ENCODE assay signal across 8 cellular contexts in genomic region chrX:103962411-103963278, GRCh38. TPM values are rescaled to one million over a fixed set of nuclear protein-coding genes. Genes with fewer than 3 reads are reported as not detected.
A peak's percentile ranks its signal among the peaks of the same experiment; 100 is the strongest.
DNase-seq lines count a peak whose midpoint lies in the region; ATAC-seq and TF ChIP-seq lines count a peak whose summit lies in the region.
"Not testable (repeated sequence)": the region's sequence is repeated elsewhere in the genome, so short reads cannot be mapped to it uniquely, and the experiment has no call there.

Gene TMSB15B, plus strand, starts transcription at chrX:103962627.

- not testable (repeated sequence) for TF ChIP-seq CTCF in OCI-LY7 (conservative IDR thresholded peaks at IDR 0.05; ENCODE audit: low read length); body of pancreas (IDR thresholded peaks at IDR 0.05); progenitor cell of endocrine pancreas (IDR thresholded peaks at IDR 0.05; ENCODE audit: unreplicated experiment)

- not testable (repeated sequence) for H3K4me1 Mint-ChIP-seq in immature natural killer cell; progenitor cell of endocrine pancreas (ENCODE audit: low read depth)

- not testable (repeated sequence) for H3K27ac ChIP-seq in OCI-LY7 (ENCODE audit: low read depth, low read length, poor library complexity, severe bottlenecking); body of pancreas

- H3K27me3 ChIP-seq in body of pancreas, result not testable (repeated sequence)

- not testable (repeated sequence) for H3K4me3 ChIP-seq in OCI-LY7 (ENCODE audit: low read depth, low read length, poor library complexity, severe bottlenecking); body of pancreas

- not testable (repeated sequence) for H4K20me1 ChIP-seq in OCI-LY7 (ENCODE audit: insufficient read depth, low read length)

- not testable (repeated sequence) for BruUV-seq in OCI-LY7 (replicated peaks; lab: Mats Ljungman, UMichigan)

- not testable (repeated sequence) for H3K27ac Mint-ChIP-seq in immature natural killer cell, progenitor cell of endocrine pancreas

- not testable (repeated sequence) for H3K9me3 Mint-ChIP-seq in immature natural killer cell; progenitor cell of endocrine pancreas (ENCODE audit: low read depth)

- not testable (repeated sequence) for H3K4me1 ChIP-seq in OCI-LY7 (ENCODE audit: insufficient read depth, low read length, poor library complexity, severe bottlenecking); body of pancreas

- not testable (repeated sequence) for H3K27me3 Mint-ChIP-seq in immature natural killer cell (ENCODE audit: low read depth in 3 of 3); progenitor cell of endocrine pancreas

- not testable (repeated sequence) for H3K36me3 ChIP-seq in OCI-LY7 (ENCODE audit: insufficient read depth, low read length); body of pancreas (replicated peaks in 1 of 2; ENCODE audit: insufficient read depth in 1 of 2, low read depth in 2 of 2)

- H2AFZ ChIP-seq in OCI-LY7 (ENCODE audit: low read length), result not testable (repeated sequence)

- H3K79me2 ChIP-seq in OCI-LY7 (ENCODE audit: insufficient read depth, low read depth, low read length), result not testable (repeated sequence)

- intact Hi-C loops in OCI-LY7 (cut with micrococcal nuclease; ENCODE audit: unreplicated experiment); body of pancreas (cut with DNase I): not testable (repeated sequence)

- not testable (repeated sequence) for TF ChIP-seq POLR2A in body of pancreas (IDR thresholded peaks at IDR 0.05)

- not testable (repeated sequence) for H3K4me3 Mint-ChIP-seq in immature natural killer cell; progenitor cell of endocrine pancreas (ENCODE audit: low read depth)

- not testable (repeated sequence) for H3K9me2 ChIP-seq in OCI-LY7 (ENCODE audit: insufficient read depth, low read length)

- ATAC-seq in GM18502 (IDR thresholded peaks at IDR 0.05; ENCODE audit: poor library complexity, unreplicated experiment), result peak; percentile 97
- peak; percentile 90 for ATAC-seq in GM19452 (IDR thresholded peaks at IDR 0.05; ENCODE audit: unreplicated experiment)
- ATAC-seq in HG02610 (IDR thresholded peaks at IDR 0.05; ENCODE audit: unreplicated experiment), result peak; percentile 99
- peak; percentile 99 for ATAC-seq in HG03135 (IDR thresholded peaks at IDR 0.05; ENCODE audit: unreplicated experiment)
- ATAC-seq in body of pancreas, result peak; percentile 67

- DNase-seq in OCI-LY7 (ENCODE audit: low spot score); body of pancreas; immature natural killer cell; progenitor cell of endocrine pancreas (ENCODE audit: low spot score, unreplicated experiment): not testable (repeated sequence)

- POLR2A ChIA-PET in OCI-LY7 (lab: Charles Lee), result not testable (repeated sequence)

- H3K4me2 ChIP-seq in OCI-LY7 (ENCODE audit: low read length), result not testable (repeated sequence)

- H3K9me3 ChIP-seq in OCI-LY7 (ENCODE audit: low read length); body of pancreas: not testable (repeated sequence)

- H3K36me3 Mint-ChIP-seq in immature natural killer cell; progenitor cell of endocrine pancreas (ENCODE audit: insufficient read depth): not testable (repeated sequence)

- WGBS in body of pancreas, 2 donors, result no CpG with 5 or more reads among the region's 55 CpGs

- CTCF ChIA-PET in OCI-LY7 (lab: Charles Lee; ENCODE audit: unreplicated experiment), result not testable (repeated sequence)

RNA-seq across cellular contexts. Expression of gene TMSB15B, which starts in this region (rescaled TPM):
- total RNA-seq in OCI-LY7 (2014; rRNA removed; shearing (Covaris generic)), result 11.2 and 13.7 TPM in 2 replicates
- total RNA-seq in OCI-LY7 (2022), result 23.6 and 24.3 TPM in 2 replicates
- 1 to 10 TPM in 1 of 2 donors, under 1 TPM in 1; 0.33 to 3.6 TPM for total RNA-seq in body of pancreas
- 10 to 100 TPM in 2 of 3 donors, 1 to 10 TPM in 1; 6.8 to 12.1 (median 10.7) TPM for polyA plus RNA-seq in immature natural killer cell
- total RNA-seq in progenitor cell of endocrine pancreas, result 20.9 and 22.2 TPM in 2 replicates
